Comparison of ENCODE assay signal across 14 cellular contexts in the genomic region with DNA sequence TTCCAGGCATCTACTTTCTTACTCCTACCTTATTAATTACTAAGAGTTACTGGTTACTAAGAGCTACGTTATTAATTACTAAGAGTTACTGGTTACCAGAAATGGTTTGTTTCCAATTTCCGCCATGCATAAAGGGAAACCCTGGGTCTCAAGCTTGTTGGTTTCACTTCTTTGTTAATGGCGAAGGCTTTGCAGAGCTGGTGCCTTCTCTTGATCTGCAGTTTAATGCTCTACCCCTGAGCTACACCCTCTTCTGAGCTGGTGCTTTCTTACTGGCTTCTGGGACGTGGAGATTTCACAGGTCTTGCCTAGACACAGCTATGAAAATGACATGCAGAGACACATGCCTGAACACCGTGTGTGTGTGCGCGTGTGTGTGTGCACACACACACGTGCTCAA. TPM values are rescaled to one million over a fixed set of nuclear protein-coding genes. Genes with fewer than 3 reads are reported as not detected.
DNase-seq lines count a peak whose midpoint lies in the region; ATAC-seq and TF ChIP-seq lines count a peak whose summit lies in the region.
"Had no signal": no experiment of that assay in that cellular context is flagged by ENCODE, and none has a peak within 500 bp of the region (broad histone marks: within the 10 kb centered on the region; RNA-seq: fewer than 3 reads in every experiment).

No MANE protein-coding gene starts in this region.

- H3K9ac ChIP-seq in subcutaneous abdominal adipose tissue (ENCODE audit: low read length in 5 of 5) = no peak overlapping the region

- H3K4me1 ChIP-seq in subcutaneous abdominal adipose tissue (ENCODE audit: control insufficient read depth in 5 of 5, insufficient read depth in 5 of 5, low read length in 5 of 5) = peaks cover 0 to 15% (median 8%) of the 10 kb centered on the region in 5 donors
- H3K4me1 ChIP-seq: Caco-2, left ventricle myocardium inferior had no signal

- no peaks in the 10 kb centered on the region for H3K27me3 ChIP-seq in subcutaneous abdominal adipose tissue (ENCODE audit: control insufficient read depth in 5 of 5, insufficient read depth in 4 of 5, low read length in 5 of 5)

- H3K4me3 ChIP-seq in choroid plexus epithelial cell (ENCODE audit: low read depth, low read length) (peak overlapping the region; percentile 15), subcutaneous abdominal adipose tissue (ENCODE audit: low read depth in 1 of 5, low read length in 5 of 5) (no peak overlapping the region)
- H3K4me3 ChIP-seq: left ventricle myocardium inferior had no signal

- H3K9me3 ChIP-seq in subcutaneous abdominal adipose tissue (ENCODE audit: control insufficient read depth in 5 of 5, low read length in 5 of 5) = no peaks in the 10 kb centered on the region
- H3K9me3 ChIP-seq: Caco-2, left ventricle myocardium inferior had no signal

- H3K36me3 ChIP-seq in subcutaneous abdominal adipose tissue (ENCODE audit: control insufficient read depth in 5 of 5, insufficient read depth in 5 of 5, low read length in 5 of 5) = no peaks in the 10 kb centered on the region
- H3K36me3 ChIP-seq: left ventricle myocardium inferior had no signal

- TF ChIP-seq CTCF in choroid plexus epithelial cell (conservative IDR thresholded peaks at IDR 0.05; ENCODE audit: low read depth, low read length) = no peak

- H3K27ac ChIP-seq in subcutaneous abdominal adipose tissue (ENCODE audit: low read depth, low read length) = peak overlapping the region; percentile 57
- H3K27ac ChIP-seq: left ventricle myocardium inferior had no signal

- peak; percentile 24 for DNase-seq in LHCN-M2 (ENCODE audit: low read depth)
- no peak for DNase-seq in choroid plexus epithelial cell (ENCODE audit: low read depth)
- DNase-seq in GOT3 (lab: John Stamatoyannopoulos, UW) = no peak
- no peak for DNase-seq in NCI-H446 treated with DMSO at 0.1 percent for 48 hours (lab: John Stamatoyannopoulos, UW)
- DNase-seq: activated naive CD8-positive, alpha-beta T cell treated with anti-CD3 and anti-CD28 coated beads for 36 hours; Caco-2; dermis blood vessel endothelial cell; left ventricle myocardium inferior; nucleus accumbens; OCI-M1 had no signal

- ATAC-seq in GM19467 (IDR thresholded peaks at IDR 0.05; ENCODE audit: unreplicated experiment) (peak; percentile 64), GM18873 (IDR thresholded peaks at IDR 0.05; ENCODE audit: low FRiP score, unreplicated experiment) (no peak)
- ATAC-seq: stimulated activated memory B cell treated with anti-CD40 and anti-IgM and Interleukin-4, amounts not matched to agents 10 μg/mL and 1 μg/mL and 100 μg/mL, for 72 hours had no signal

RNA-seq across cellular contexts. Expression of gene CPA4, which starts 0.6 kb away (rescaled TPM):
- 90.5 and 118 TPM in 2 replicates for total RNA-seq in LHCN-M2 (2014; rRNA removed)
- 238 TPM for polyA plus RNA-seq in LHCN-M2 (2012)
- total RNA-seq: activated naive CD8-positive, alpha-beta T cell treated with anti-CD3 and anti-CD28 coated beads for 36 hours; left ventricle myocardium inferior had no signal

RNA-seq across cellular contexts. Expression of gene CPA2, which starts 26.9 kb away (rescaled TPM):
- not detected in 2 replicates for total RNA-seq in LHCN-M2 (2014; rRNA removed)
- polyA plus RNA-seq in LHCN-M2 (2012) = not detected
- total RNA-seq: dermis blood vessel endothelial cell, left ventricle myocardium inferior had no signal

RNA-seq across cellular contexts. Expression of gene CPA5, which starts 51.1 kb away (rescaled TPM):
- 0.06 TPM in 1 of 2 replicates, not detected in the other for total RNA-seq in LHCN-M2 (2014; rRNA removed)
- polyA plus RNA-seq in LHCN-M2 (2012) = 1.4 TPM
- total RNA-seq: Caco-2, dermis blood vessel endothelial cell, left ventricle myocardium inferior had no signal
